Comparison of ENCODE assay signal across 19 cellular contexts in genomic region chr13:30116379-30116778, GRCh38.
DNase-seq lines count a peak whose midpoint lies in the region; ATAC-seq and TF ChIP-seq lines count a peak whose summit lies in the region.
"Had no signal": no experiment of that assay in that cellular context is flagged by ENCODE, and none has a peak within 500 bp of the region (broad histone marks: within the 10 kb centered on the region; RNA-seq: fewer than 3 reads in every experiment).

No MANE protein-coding gene starts in this region.

- no peak overlapping the region for H3K27ac ChIP-seq in BLaER1 treated with 17β-estradiol and CSF1 and Interleukin-3, amounts not matched to agents 10 nM and 100 nM
- no peak overlapping the region for H3K27ac ChIP-seq in IMR-90 (ENCODE audit: insufficient read depth, low read length)
- H3K27ac ChIP-seq in body of pancreas: no peak overlapping the region
- H3K27ac ChIP-seq: KMS-11 had no signal

- peak overlapping the region in 10 of 11 experiments; percentile 8 to 97 (median 64); a peak in 17 of 22 replicates for H3K4me2 ChIP-seq in BLaER1 treated with 17β-estradiol and CSF1 and Interleukin-3, amounts not matched to agents 10 nM and 100 nM
- H3K4me2 ChIP-seq in IMR-90 (ENCODE audit: low read depth, low read length): no peak overlapping the region
- H3K4me2 ChIP-seq: KMS-11 had no signal

- TF ChIP-seq POLR2A in IMR-90 (IDR thresholded peaks at IDR 0.05; ENCODE audit: low read depth, low read length) (no peak), body of pancreas (IDR thresholded peaks at IDR 0.05) (no peak)

- H3K9me1 ChIP-seq in IMR-90 (ENCODE audit: insufficient read depth, low read length): peaks cover 5% of the 10 kb centered on the region; the same call in 1 of the 2 replicates

- 89% methylated on average over 3 of the region's 6 CpGs; no CpG with 5 or more reads in 1 of the 2 experiments for WGBS in IMR-90 (ENCODE audit: extremely low coverage in 2 of 2, insufficient read length in 1 of 2), 2 experiments
- WGBS in body of pancreas, 2 donors: 70 to 73% methylated on average over 6 of the region's 6 CpGs

- CTCF ChIA-PET in IMR-90 (lab: Yijun Ruan, JAX): interaction anchor here (0.6 to 2.4 kb wide), 4 partner anchors 43 to 1308 kb away, joined by 3 to 29 read pairs (median 3); no protein-coding TSS in a partner anchor

- H3K4me3 Mint-ChIP-seq in glutamatergic neuron (ENCODE audit: unreplicated experiment) (peak overlapping the region; percentile 66), progenitor cell of endocrine pancreas (ENCODE audit: low read depth) (no peak overlapping the region)
- H3K4me3 Mint-ChIP-seq: CD4-positive, alpha-beta T cell had no signal

- H3K9me3 Mint-ChIP-seq in glutamatergic neuron (ENCODE audit: unreplicated experiment) (peaks cover 9% of the 10 kb centered on the region), progenitor cell of endocrine pancreas (ENCODE audit: low read depth) (no peaks in the 10 kb centered on the region)
- H3K9me3 Mint-ChIP-seq: CD4-positive, alpha-beta T cell had no signal

- no peaks in the 10 kb centered on the region for H3K36me3 ChIP-seq in BLaER1 treated with 17β-estradiol and CSF1 and Interleukin-3, amounts not matched to agents 10 nM and 100 nM
- H3K36me3 ChIP-seq in IMR-90 (ENCODE audit: control insufficient read depth, insufficient read depth, low read length) (no peaks in the 10 kb centered on the region), body of pancreas (replicated peaks in 1 of 2; ENCODE audit: insufficient read depth in 1 of 2, low read depth in 2 of 2) (no peaks in the 10 kb centered on the region)
- H3K36me3 ChIP-seq: BE2C had no signal

- H3K27me3 ChIP-seq in BLaER1 treated with 17β-estradiol and CSF1 and Interleukin-3, amounts not matched to agents 10 nM and 100 nM: peaks cover 0 to 11% (median 4%) of the 10 kb centered on the region in 11 experiments; a peak in 5 of 22 replicates
- H3K27me3 ChIP-seq in IMR-90 (ENCODE audit: control insufficient read depth, insufficient read depth, low read length) (no peaks in the 10 kb centered on the region; the same call in 1 of the 2 replicates), body of pancreas (no peaks in the 10 kb centered on the region)
- H3K27me3 ChIP-seq: BE2C had no signal

- H3K14ac ChIP-seq in IMR-90 (replicated peaks; ENCODE audit: low read depth, low read length): no peak overlapping the region

- H3K4me1 ChIP-seq in BLaER1 treated with 17β-estradiol and CSF1 and Interleukin-3, amounts not matched to agents 10 nM and 100 nM: peaks cover 25 to 62% (median 48%) of the 10 kb centered on the region in 10 experiments
- peaks cover 3% of the 10 kb centered on the region; the same call in 1 of the 2 replicates for H3K4me1 ChIP-seq in IMR-90 (ENCODE audit: control insufficient read depth, insufficient read depth, low read length)
- peaks cover 37% of the 10 kb centered on the region for H3K4me1 ChIP-seq in body of pancreas

- H3K9me3 ChIP-seq in BLaER1 treated with 17β-estradiol and CSF1 and Interleukin-3, amounts not matched to agents 10 nM and 100 nM (replicated peaks in 1 of 11): peaks cover 0 to 10% (median 4%) of the 10 kb centered on the region in 11 experiments; a peak in 7 of 22 replicates
- H3K9me3 ChIP-seq in IMR-90 (ENCODE audit: control insufficient read depth, insufficient read depth, low read length) (no peaks in the 10 kb centered on the region), body of pancreas (no peaks in the 10 kb centered on the region)
- H3K9me3 ChIP-seq: BE2C had no signal

- TF ChIP-seq RAD21 in IMR-90 (IDR thresholded peaks at IDR 0.05; ENCODE audit: low read length): no peak

- 0 out of 22 replicates have a peak overlapping the region, but pooled peaks of 1 of the 11 experiments have one; percentile 11 for H3K9ac ChIP-seq in BLaER1 treated with 17β-estradiol and CSF1 and Interleukin-3, amounts not matched to agents 10 nM and 100 nM
- H3K9ac ChIP-seq in IMR-90 (ENCODE audit: low read depth, low read length): no peak overlapping the region
- H3K9ac ChIP-seq: KMS-11 had no signal

- TF ChIP-seq CTCF in IMR-90 (conservative IDR thresholded peaks at IDR 0.05; ENCODE audit: low read depth, low read length) (no peak), glutamatergic neuron (IDR thresholded peaks at IDR 0.05; ENCODE audit: partially characterized antibody, unreplicated experiment) (no peak), progenitor cell of endocrine pancreas (IDR thresholded peaks at IDR 0.05; ENCODE audit: unreplicated experiment) (no peak), body of pancreas (IDR thresholded peaks at IDR 0.05) (no peak)

- no peak overlapping the region for H3K4ac ChIP-seq in IMR-90 (ENCODE audit: low read depth, low read length)

- ATAC-seq in IMR-90 (ENCODE audit: low read depth) (no peak), body of pancreas (no peak)
- ATAC-seq: HCT116, Panc1 had no signal

- H3K36me3 Mint-ChIP-seq in glutamatergic neuron (ENCODE audit: unreplicated experiment): peaks cover 6% of the 10 kb centered on the region
- H3K36me3 Mint-ChIP-seq in progenitor cell of endocrine pancreas (ENCODE audit: insufficient read depth): no peaks in the 10 kb centered on the region

- dilution Hi-C loops in IMR-90 (cut with HindIII; ENCODE audit: low sequenced_read_pairs, unreplicated experiment): no loop called here

- H3K18ac ChIP-seq in IMR-90 (ENCODE audit: low read depth, low read length): no peak overlapping the region

- no peak overlapping the region for H4K91ac ChIP-seq in IMR-90 (ENCODE audit: insufficient read depth, low read depth, low read length)

- H4K8ac ChIP-seq in IMR-90 (ENCODE audit: low read depth in 2 of 2, low read length in 2 of 2): no peak overlapping the region

- peak overlapping the region; percentile 36 for H2AFZ ChIP-seq in IMR-90 (replicated peaks; ENCODE audit: low read length, poor library complexity)

- intact Hi-C loops in IMR-90 (cut with micrococcal nuclease) (no loop called here), body of pancreas (cut with DNase I) (loop anchor here (10.0 kb wide), 1 partner anchor 602 kb away; no protein-coding TSS in a partner anchor)

- H3K79me1 ChIP-seq in IMR-90 (ENCODE audit: low read depth in 1 of 2, low read length in 2 of 2): no peaks in the 10 kb centered on the region

- in situ Hi-C loops in IMR-90 (cut with MboI; ENCODE audit: low sequenced_read_pairs): loop anchor here (5.0 to 10.0 kb wide), 4 partner anchors 192 to 604 kb away; no protein-coding TSS in a partner anchor

- no peak overlapping the region for H3K23ac ChIP-seq in IMR-90 (ENCODE audit: low read depth, low read length)

- H2BK15ac ChIP-seq in IMR-90 (ENCODE audit: low read depth, low read length): no peak overlapping the region

- no peak overlapping the region for H4K5ac ChIP-seq in IMR-90 (ENCODE audit: low read depth, low read length)

- H3K27ac Mint-ChIP-seq in glutamatergic neuron (ENCODE audit: unreplicated experiment) (peak overlapping the region; percentile 93), progenitor cell of endocrine pancreas (peak overlapping the region; percentile 11)
- H3K27ac Mint-ChIP-seq: CD4-positive, alpha-beta T cell had no signal

- DNase-seq in IMR-90 (no peak), glutamatergic neuron (peak; percentile 69), progenitor cell of endocrine pancreas (ENCODE audit: low spot score, unreplicated experiment) (no peak), NCI-H2107 (lab: John Stamatoyannopoulos, UW) (no peak), GM19238 (ENCODE audit: insufficient read length, low spot score) (no peak), body of pancreas (no peak)
- DNase-seq: BE2C; CD4-positive, alpha-beta T cell; COR-L47; GOT3; NCI-H1092 treated with DMSO at 0.1 percent for 48 hours; NCI-H1436 treated with DMSO at 0.1 percent for 48 hours; NCI-H2029; NCI-H446; NK-92 treated with Interleukin-12 subunit alpha and Interleukin-12 subunit beta, amount 100 ng/mL, for 24 hours had no signal

- BruUV-seq in IMR-90 (replicated peaks; lab: Mats Ljungman, UMichigan): no TSS peak

- no peak overlapping the region for H3K56ac ChIP-seq in IMR-90 (ENCODE audit: extremely low read depth, insufficient read depth, low read length)

- no peaks in the 10 kb centered on the region for H4K20me1 ChIP-seq in BLaER1 treated with 17β-estradiol and CSF1 and Interleukin-3, amounts not matched to agents 10 nM and 100 nM
- no peaks in the 10 kb centered on the region for H4K20me1 ChIP-seq in IMR-90 (ENCODE audit: insufficient read depth, low read length)

- H2AK9ac ChIP-seq in IMR-90 (replicated peaks; ENCODE audit: low read depth, low read length, poor library complexity): no peak overlapping the region

- no peak overlapping the region for H3K4me3 ChIP-seq in BLaER1 treated with 17β-estradiol and CSF1 and Interleukin-3, amounts not matched to agents 10 nM and 100 nM
- H3K4me3 ChIP-seq in IMR-90 (ENCODE audit: insufficient read depth, low read depth, low read length): no peak overlapping the region
- H3K4me3 ChIP-seq in body of pancreas: no peak overlapping the region

- H2AK5ac ChIP-seq in IMR-90 (ENCODE audit: low read depth, low read length): no peak overlapping the region

- H3K27me3 Mint-ChIP-seq in glutamatergic neuron (ENCODE audit: unreplicated experiment) (peaks cover 7% of the 10 kb centered on the region), progenitor cell of endocrine pancreas (peaks cover 26% of the 10 kb centered on the region)
- H3K27me3 Mint-ChIP-seq: CD4-positive, alpha-beta T cell had no signal

- H2BK5ac ChIP-seq in IMR-90 (ENCODE audit: low read depth, low read length, poor library complexity, severe bottlenecking): no peak overlapping the region

- H3K4me1 Mint-ChIP-seq in glutamatergic neuron (ENCODE audit: low read depth, unreplicated experiment) (peaks cover 61% of the 10 kb centered on the region), progenitor cell of endocrine pancreas (ENCODE audit: low read depth) (peaks cover 39% of the 10 kb centered on the region)

- no peak overlapping the region for H2BK120ac ChIP-seq in IMR-90 (ENCODE audit: low read depth, low read length)

- no peak overlapping the region for H2BK20ac ChIP-seq in IMR-90 (ENCODE audit: low read depth, low read length)

- POLR2A ChIA-PET in IMR-90 (lab: Charles Lee; ENCODE audit: unreplicated experiment): no interaction called here

TF ChIP-seq in IMR-90, 13 proteins besides CTCF, POLR2A, EP300 and RAD21 (continues in another document):
- TF ChIP-seq CEBPB (IDR thresholded peaks at IDR 0.05; ENCODE audit: low read depth, low read length) (no peak), USF2 (IDR thresholded peaks at IDR 0.05; ENCODE audit: low read depth, low read length) (no peak), CHD1 (IDR thresholded peaks at IDR 0.05; ENCODE audit: low read depth, low read length) (no peak), RCOR1 (IDR thresholded peaks at IDR 0.05; ENCODE audit: insufficient replicate concordance, low read length) (no peak)
